Comparison of ENCODE assay signal across 25 cellular contexts in the genomic region with DNA sequence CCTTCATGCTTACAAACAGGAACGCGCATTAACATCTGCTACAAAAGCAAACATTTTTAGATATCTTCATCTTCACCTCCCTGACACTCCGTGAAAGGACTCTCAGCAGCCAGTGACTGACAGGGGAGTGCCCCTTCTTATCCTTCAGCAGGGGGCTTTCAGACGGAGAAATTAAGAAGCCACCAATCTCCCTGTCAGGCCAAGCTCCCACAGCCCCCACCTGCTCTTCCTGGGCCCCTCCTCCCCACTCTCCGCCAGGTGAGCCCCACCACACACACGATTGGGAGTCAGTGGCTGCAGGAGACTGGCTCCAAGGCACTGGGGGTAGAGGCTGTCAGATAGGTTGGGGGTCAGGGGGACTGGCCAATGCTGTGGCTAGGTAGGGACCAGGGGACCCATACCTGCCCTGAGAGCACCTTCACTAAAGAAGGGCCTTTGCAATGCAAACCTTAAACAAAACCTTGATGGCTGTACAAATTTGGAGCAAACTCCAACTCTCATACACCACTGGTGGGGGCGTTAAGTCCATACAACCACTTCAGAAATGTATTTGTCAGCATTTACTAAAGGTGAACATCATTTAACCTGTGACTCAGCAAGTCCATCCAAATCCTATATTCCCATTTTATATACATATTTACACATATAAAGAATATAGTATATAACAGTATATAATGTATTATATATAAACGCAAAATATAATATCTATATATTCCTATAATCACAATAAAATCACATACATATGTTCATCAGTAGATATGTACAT.
DNase-seq lines count a peak whose midpoint lies in the region; ATAC-seq, FAIRE-seq and TF ChIP-seq lines count a peak whose summit lies in the region.
"Had no signal": no experiment of that assay in that cellular context is flagged by ENCODE, and none has a peak within 500 bp of the region (broad histone marks: within the 10 kb centered on the region; RNA-seq: fewer than 3 reads in every experiment).

No MANE protein-coding gene starts in this region.

- H3K79me2 ChIP-seq in HepG2 (ENCODE audit: insufficient read depth, low read length) = no peaks in the 10 kb centered on the region

- no peaks in the 10 kb centered on the region for H3K27me3 ChIP-seq in right atrium auricular region
- no peaks in the 10 kb centered on the region for H3K27me3 ChIP-seq in heart right ventricle
- peaks cover 0 to 5% of the 10 kb centered on the region in 2 experiments; a peak in 2 of 5 replicates for H3K27me3 ChIP-seq in HepG2 (ENCODE audit: control insufficient read depth in 1 of 2, insufficient read depth in 2 of 2, low read length in 2 of 2)
- H3K27me3 ChIP-seq: BLaER1 had no signal

- H3K9me3 ChIP-seq in right atrium auricular region (no peaks in the 10 kb centered on the region), heart right ventricle (peaks cover 0 to 3% (median 0%) of the 10 kb centered on the region in 11 donors), HepG2 (ENCODE audit: low read length) (peaks cover 6% of the 10 kb centered on the region; the same call in 1 of the 2 replicates)

- intact Hi-C loops in heart right ventricle (cut with DNase I) (no loop called here), HepG2 (cut with micrococcal nuclease; ENCODE audit: unreplicated experiment) (no loop called here)

- CTCF ChIA-PET in HepG2 (lab: Yijun Ruan, JAX; ENCODE audit: low intra/inter-chr PET ratio, low total read pairs) = no interaction called here

- H3K9ac ChIP-seq in HepG2 (ENCODE audit: insufficient read depth, low read depth, low read length) = no peak overlapping the region
- H3K9ac ChIP-seq: BLaER1 had no signal

- 81 to 93% methylated on average over 8 of the region's 8 CpGs for WGBS in heart right ventricle, 2 donors
- 38% methylated on average over 8 of the region's 8 CpGs for WGBS in HepG2 (ENCODE audit: low lambda C conversion rate)

- no peaks in the 10 kb centered on the region for H3K36me3 ChIP-seq in right atrium auricular region
- H3K36me3 ChIP-seq in heart right ventricle = peaks cover 0 to 18% (median 0%) of the 10 kb centered on the region in 9 donors
- no peaks in the 10 kb centered on the region for H3K36me3 ChIP-seq in HepG2 (replicated peaks in 1 of 2; ENCODE audit: control insufficient read depth in 1 of 2, insufficient read depth in 2 of 2, low read length in 2 of 2)

- no peak overlapping the region for H3K4me3 ChIP-seq in right atrium auricular region
- H3K4me3 ChIP-seq in heart right ventricle = no peak overlapping the region
- no peak overlapping the region for H3K4me3 ChIP-seq in HepG2 (replicated peaks in 1 of 3; ENCODE audit: insufficient read depth in 1 of 3, low read depth in 2 of 3, low read length in 3 of 3)
- H3K4me3 ChIP-seq: BLaER1, GM23338 had no signal

- TF ChIP-seq RAD21 in HepG2 (CRISPR knock-in tag; IDR thresholded peaks at IDR 0.05) = no peak

- TF ChIP-seq CTCF in right atrium auricular region (IDR thresholded peaks at IDR 0.05) (no peak), heart right ventricle (IDR thresholded peaks at IDR 0.05) (no peak), HepG2 (CRISPR knock-in tag; IDR thresholded peaks at IDR 0.05) (no peak)

- ATAC-seq in heart right ventricle (no peak), HepG2 (no peak), GM18498 (IDR thresholded peaks at IDR 0.05; ENCODE audit: unreplicated experiment) (no peak), GM21576 (IDR thresholded peaks at IDR 0.05; ENCODE audit: unreplicated experiment) (no peak)
- ATAC-seq: GM23338, SK-N-SH treated with all-trans-retinoic acid at 6 μM for 48 hours had no signal

- no peak for TF ChIP-seq POLR2A in HepG2 (IDR thresholded peaks at IDR 0.05; ENCODE audit: insufficient read depth in 1 of 2, low read depth in 2 of 2, low read length in 2 of 2)

- TF ChIP-seq EP300 in HepG2 (IDR thresholded peaks at IDR 0.05; ENCODE audit: low read depth in 2 of 2, low read length in 2 of 2) (no peak), HepG2 (CRISPR knock-in tag; IDR thresholded peaks at IDR 0.05; ENCODE audit: borderline replicate concordance) (no peak)

- no peak overlapping the region for H3K27ac ChIP-seq in right atrium auricular region
- H3K27ac ChIP-seq in heart right ventricle = no peak overlapping the region
- H3K27ac ChIP-seq in HepG2 (ENCODE audit: extremely low read length, insufficient read depth, low read length) = no peak overlapping the region
- H3K27ac ChIP-seq: BLaER1, RWPE1 had no signal

- no peaks in the 10 kb centered on the region for H4K20me1 ChIP-seq in HepG2 (ENCODE audit: insufficient read depth, low read length)

- H3K4me1 ChIP-seq in right atrium auricular region (peaks cover 0 to 31% of the 10 kb centered on the region in 2 donors), heart right ventricle (peaks cover 3 to 28% (median 21%) of the 10 kb centered on the region in 9 donors), HepG2 (ENCODE audit: insufficient read depth, low read length) (peaks cover 12% of the 10 kb centered on the region)

- in situ Hi-C loops in HepG2 (cut with HindIII; ENCODE audit: extremely low pct_ligation_motif_present, low pct_unique_long_range_greater_than_20kb) = no loop called here

- no peak for FAIRE-seq in HepG2 (lab: Jason Lieb, UNC)

- no peak overlapping the region for H3K4me2 ChIP-seq in HepG2 (ENCODE audit: low read depth, low read length)
- H3K4me2 ChIP-seq: BLaER1, GM23338 had no signal

- peak; percentile 21 for DNase-seq in right atrium auricular region (ENCODE audit: low spot score)
- no peak for DNase-seq in heart right ventricle
- peak; percentile 16 for DNase-seq in NCI-H69 (lab: John Stamatoyannopoulos, UW)
- no peak for DNase-seq in HepG2 (ENCODE audit: low spot score)
- peak; percentile 8 for DNase-seq in ureter (ENCODE audit: low spot score)
- no peak for DNase-seq in NCI-H1930 (lab: John Stamatoyannopoulos, UW)
- DNase-seq: ACHN; CD4-positive, alpha-beta T cell; COR-L47; DMS79 treated with DMSO at 0.1 percent for 48 hours; HCEC 1CT; Karpas-422; MV-4-11; NCI-H1105 treated with DMSO at 0.1 percent for 48 hours; NCI-H187; NCI-H2107; NCI-H446 treated with DMSO at 0.1 percent for 48 hours; NCI-H526 treated with DMSO at 0.1 percent for 48 hours; NK-92 treated with Interleukin-12 subunit alpha and Interleukin-12 subunit beta, amount 100 ng/mL, for 24 hours had no signal

- H2AFZ ChIP-seq in HepG2 (ENCODE audit: low read length) = no peak overlapping the region
- H2AFZ ChIP-seq: GM23338 had no signal

- POLR2A ChIA-PET in HepG2 (lab: Yijun Ruan, JAX) = no interaction called here

- no TSS peak for BruUV-seq in HepG2 (replicated peaks; lab: Mats Ljungman, UMichigan)

TF ChIP-seq in HepG2, 621 proteins besides CTCF, POLR2A, EP300 and RAD21:
- TF ChIP-seq MAFK (conservative IDR thresholded peaks at IDR 0.05 in 1 of 2, IDR thresholded peaks at IDR 0.05 in 1 of 2; ENCODE audit: low read length in 2 of 2) (peak; percentile 63 to 77; a peak in 3 of 4 replicates), MAFF (IDR thresholded peaks at IDR 0.05; ENCODE audit: low read depth, low read length) (peak; percentile 60), PAWR (CRISPR knock-in tag; IDR thresholded peaks at IDR 0.05; ENCODE audit: borderline replicate concordance) (no peak)

Comparison
In these comparisons a context has a peak if more than half of its experiments do, and no peak if none do; other contexts are left out.
1. DNase-seq: peak in right atrium auricular region (single experiment), NCI-H69 (single experiment) and ureter (single experiment); none in heart right ventricle (0 of 2), HepG2 (single experiment) and NCI-H1930 (0 of 2).